ENCODE assay signal across 1 cellular context in the genomic region with DNA sequence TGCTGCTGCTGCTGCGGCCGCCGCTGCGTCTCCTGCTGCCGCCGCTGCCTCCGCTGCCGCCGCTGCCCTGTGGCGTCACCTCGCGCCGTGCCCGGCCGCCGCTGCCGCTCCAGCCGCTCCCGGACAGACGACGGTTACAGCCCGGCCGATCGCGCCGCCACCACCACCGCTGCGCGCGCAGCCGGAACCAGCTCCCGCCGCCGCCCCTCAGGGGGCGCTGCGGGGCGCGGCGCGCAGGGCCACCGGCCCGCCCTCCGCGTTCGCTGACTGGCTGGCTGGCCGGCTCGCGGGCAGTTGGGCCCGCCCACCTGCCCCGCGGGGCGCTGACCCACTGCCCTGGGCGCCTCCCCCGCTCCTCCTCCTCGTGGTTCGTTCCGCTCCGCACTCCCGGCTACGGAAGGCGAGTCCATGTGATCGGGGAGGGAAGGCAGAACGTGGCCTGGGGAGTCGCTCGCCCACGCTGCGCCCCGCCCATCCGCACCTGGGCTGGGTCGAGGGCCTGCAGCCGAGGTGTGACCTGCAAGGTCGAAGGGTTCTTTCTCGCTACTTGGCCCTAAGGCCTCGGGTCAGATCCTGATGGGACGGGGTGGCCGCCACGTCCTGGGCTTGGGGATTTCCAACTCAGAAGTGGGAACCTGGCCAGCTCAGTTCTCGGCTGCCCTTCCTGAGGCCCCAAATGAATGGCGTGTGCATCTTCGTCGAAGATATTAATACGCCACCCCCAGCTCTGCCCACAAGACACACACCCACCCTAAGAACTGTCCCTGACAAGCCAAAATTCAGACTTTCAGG.
TF ChIP-seq lines count a peak whose summit lies in the region.

A gene (minus strand): TSS at position 185 of the 792 bp plus-strand sequence. CDS start 19,303 bp downstream, outside the sequence.

TF ChIP-seq in HEK293, 187 proteins besides CTCF, POLR2A, EP300 and RAD21 (continued from another document and continues in another):
- TF ChIP-seq, protein P1, sequence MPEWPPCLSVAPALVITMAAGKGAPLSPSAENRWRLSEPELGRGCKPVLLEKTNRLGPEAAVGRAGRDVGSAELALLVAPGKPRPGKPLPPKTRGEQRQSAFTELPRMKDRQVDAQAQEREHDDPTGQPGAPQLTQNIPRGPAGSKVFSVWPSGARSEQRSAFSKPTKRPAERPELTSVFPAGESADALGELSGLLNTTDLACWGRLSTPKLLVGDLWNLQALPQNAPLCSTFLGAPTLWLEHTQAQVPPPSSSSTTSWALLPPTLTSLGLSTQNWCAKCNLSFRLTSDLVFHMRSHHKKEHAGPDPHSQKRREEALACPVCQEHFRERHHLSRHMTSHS (tag by site-specific recombination; IDR thresholded peaks at IDR 0.05) = no peak
- TF ChIP-seq ZNF530 (tag by site-specific recombination; IDR thresholded peaks at IDR 0.05; ENCODE audit: low read depth) = no peak
- peak; percentile 91 for TF ChIP-seq ZBTB7A (tag by site-specific recombination; IDR thresholded peaks at IDR 0.05; ENCODE audit: low read depth)
- TF ChIP-seq BCL11B (tag by site-specific recombination; IDR thresholded peaks at IDR 0.05; ENCODE audit: low read depth) = peak; percentile 96
- no peak for TF ChIP-seq ZSCAN16 (tag by site-specific recombination; IDR thresholded peaks at IDR 0.05)
- TF ChIP-seq ZNF239 (tag by site-specific recombination; IDR thresholded peaks at IDR 0.05) = no peak
- peak; percentile 61; the same call in 1 of the 2 replicates for TF ChIP-seq ZNF394 (tag by site-specific recombination; IDR thresholded peaks at IDR 0.05; ENCODE audit: borderline replicate concordance)
- TF ChIP-seq ZNF654 (tag by site-specific recombination; IDR thresholded peaks at IDR 0.05; ENCODE audit: low read depth) = no peak
- TF ChIP-seq ZNF560 (tag by site-specific recombination; IDR thresholded peaks at IDR 0.05; ENCODE audit: borderline replicate concordance) = no peak
- TF ChIP-seq ZNF169 (tag by site-specific recombination; IDR thresholded peaks at IDR 0.05) = no peak
- TF ChIP-seq KLF10 (tag by site-specific recombination; IDR thresholded peaks at IDR 0.05) = peak; percentile 68; the same call in 1 of the 2 replicates
- no peak for TF ChIP-seq ZNF214 (tag by site-specific recombination; IDR thresholded peaks at IDR 0.05; ENCODE audit: borderline replicate concordance)
- TF ChIP-seq IKZF3 (tag by site-specific recombination; IDR thresholded peaks at IDR 0.05) = peak; percentile 57; the same call in 1 of the 2 replicates
- TF ChIP-seq KLF16 (tag by site-specific recombination; IDR thresholded peaks at IDR 0.05) = peak; percentile 96
- TF ChIP-seq, protein P2, sequence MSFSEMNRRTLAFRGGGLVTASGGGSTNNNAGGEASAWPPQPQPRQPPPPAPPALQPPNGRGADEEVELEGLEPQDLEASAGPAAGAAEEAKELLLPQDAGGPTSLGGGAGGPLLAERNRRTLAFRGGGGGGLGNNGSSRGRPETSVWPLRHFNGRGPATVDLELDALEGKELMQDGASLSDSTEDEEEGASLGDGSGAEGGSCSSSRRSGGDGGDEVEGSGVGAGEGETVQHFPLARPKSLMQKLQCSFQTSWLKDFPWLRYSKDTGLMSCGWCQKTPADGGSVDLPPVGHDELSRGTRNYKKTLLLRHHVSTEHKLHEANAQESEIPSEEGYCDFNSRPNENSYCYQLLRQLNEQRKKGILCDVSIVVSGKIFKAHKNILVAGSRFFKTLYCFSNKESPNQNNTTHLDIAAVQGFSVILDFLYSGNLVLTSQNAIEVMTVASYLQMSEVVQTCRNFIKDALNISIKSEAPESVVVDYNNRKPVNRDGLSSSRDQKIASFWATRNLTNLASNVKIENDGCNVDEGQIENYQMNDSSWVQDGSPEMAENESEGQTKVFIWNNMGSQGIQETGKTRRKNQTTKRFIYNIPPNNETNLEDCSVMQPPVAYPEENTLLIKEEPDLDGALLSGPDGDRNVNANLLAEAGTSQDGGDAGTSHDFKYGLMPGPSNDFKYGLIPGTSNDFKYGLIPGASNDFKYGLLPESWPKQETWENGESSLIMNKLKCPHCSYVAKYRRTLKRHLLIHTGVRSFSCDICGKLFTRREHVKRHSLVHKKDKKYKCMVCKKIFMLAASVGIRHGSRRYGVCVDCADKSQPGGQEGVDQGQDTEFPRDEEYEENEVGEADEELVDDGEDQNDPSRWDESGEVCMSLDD (tag by site-specific recombination; IDR thresholded peaks at IDR 0.05) = peak; percentile 93
- no peak for TF ChIP-seq MYNN (tag by site-specific recombination; IDR thresholded peaks at IDR 0.05; ENCODE audit: borderline replicate concordance)
- peak; percentile 98 for TF ChIP-seq BCL11A (tag by site-specific recombination; IDR thresholded peaks at IDR 0.05; ENCODE audit: low read depth)
- TF ChIP-seq ZNF677 (tag by site-specific recombination; IDR thresholded peaks at IDR 0.05) = peak; percentile 49; the same call in 1 of the 2 replicates
- TF ChIP-seq ZNF777 (tag by site-specific recombination; IDR thresholded peaks at IDR 0.05; ENCODE audit: borderline replicate concordance) = no peak
- TF ChIP-seq MEIS1 (CRISPR knock-in tag; IDR thresholded peaks at IDR 0.05; ENCODE audit: borderline replicate concordance) = no peak
- no peak for TF ChIP-seq OVOL3 (tag by site-specific recombination; IDR thresholded peaks at IDR 0.05)
- TF ChIP-seq ZNF670 (tag by site-specific recombination; IDR thresholded peaks at IDR 0.05; ENCODE audit: low read depth) = no peak
- TF ChIP-seq, protein P3, sequence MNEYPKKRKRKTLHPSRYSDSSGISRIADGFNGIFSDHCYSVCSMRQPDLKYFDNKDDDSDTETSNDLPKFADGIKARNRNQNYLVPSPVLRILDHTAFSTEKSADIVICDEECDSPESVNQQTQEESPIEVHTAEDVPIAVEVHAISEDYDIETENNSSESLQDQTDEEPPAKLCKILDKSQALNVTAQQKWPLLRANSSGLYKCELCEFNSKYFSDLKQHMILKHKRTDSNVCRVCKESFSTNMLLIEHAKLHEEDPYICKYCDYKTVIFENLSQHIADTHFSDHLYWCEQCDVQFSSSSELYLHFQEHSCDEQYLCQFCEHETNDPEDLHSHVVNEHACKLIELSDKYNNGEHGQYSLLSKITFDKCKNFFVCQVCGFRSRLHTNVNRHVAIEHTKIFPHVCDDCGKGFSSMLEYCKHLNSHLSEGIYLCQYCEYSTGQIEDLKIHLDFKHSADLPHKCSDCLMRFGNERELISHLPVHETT (tag by site-specific recombination; IDR thresholded peaks at IDR 0.05) = peak; percentile 37; the same call in 1 of the 2 replicates
- no peak for TF ChIP-seq ZNF785 (tag by site-specific recombination; IDR thresholded peaks at IDR 0.05)
- TF ChIP-seq ZFP69B (tag by site-specific recombination; IDR thresholded peaks at IDR 0.05) = peak; percentile 62
- peak; percentile 77 for TF ChIP-seq GLIS1 (tag by site-specific recombination; IDR thresholded peaks at IDR 0.05)
- TF ChIP-seq, protein P4, sequence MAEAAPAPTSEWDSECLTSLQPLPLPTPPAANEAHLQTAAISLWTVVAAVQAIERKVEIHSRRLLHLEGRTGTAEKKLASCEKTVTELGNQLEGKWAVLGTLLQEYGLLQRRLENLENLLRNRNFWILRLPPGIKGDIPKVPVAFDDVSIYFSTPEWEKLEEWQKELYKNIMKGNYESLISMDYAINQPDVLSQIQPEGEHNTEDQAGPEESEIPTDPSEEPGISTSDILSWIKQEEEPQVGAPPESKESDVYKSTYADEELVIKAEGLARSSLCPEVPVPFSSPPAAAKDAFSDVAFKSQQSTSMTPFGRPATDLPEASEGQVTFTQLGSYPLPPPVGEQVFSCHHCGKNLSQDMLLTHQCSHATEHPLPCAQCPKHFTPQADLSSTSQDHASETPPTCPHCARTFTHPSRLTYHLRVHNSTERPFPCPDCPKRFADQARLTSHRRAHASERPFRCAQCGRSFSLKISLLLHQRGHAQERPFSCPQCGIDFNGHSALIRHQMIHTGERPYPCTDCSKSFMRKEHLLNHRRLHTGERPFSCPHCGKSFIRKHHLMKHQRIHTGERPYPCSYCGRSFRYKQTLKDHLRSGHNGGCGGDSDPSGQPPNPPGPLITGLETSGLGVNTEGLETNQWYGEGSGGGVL (tag by site-specific recombination; IDR thresholded peaks at IDR 0.05) = peak; percentile 56; the same call in 1 of the 2 replicates
- TF ChIP-seq, protein P5, sequence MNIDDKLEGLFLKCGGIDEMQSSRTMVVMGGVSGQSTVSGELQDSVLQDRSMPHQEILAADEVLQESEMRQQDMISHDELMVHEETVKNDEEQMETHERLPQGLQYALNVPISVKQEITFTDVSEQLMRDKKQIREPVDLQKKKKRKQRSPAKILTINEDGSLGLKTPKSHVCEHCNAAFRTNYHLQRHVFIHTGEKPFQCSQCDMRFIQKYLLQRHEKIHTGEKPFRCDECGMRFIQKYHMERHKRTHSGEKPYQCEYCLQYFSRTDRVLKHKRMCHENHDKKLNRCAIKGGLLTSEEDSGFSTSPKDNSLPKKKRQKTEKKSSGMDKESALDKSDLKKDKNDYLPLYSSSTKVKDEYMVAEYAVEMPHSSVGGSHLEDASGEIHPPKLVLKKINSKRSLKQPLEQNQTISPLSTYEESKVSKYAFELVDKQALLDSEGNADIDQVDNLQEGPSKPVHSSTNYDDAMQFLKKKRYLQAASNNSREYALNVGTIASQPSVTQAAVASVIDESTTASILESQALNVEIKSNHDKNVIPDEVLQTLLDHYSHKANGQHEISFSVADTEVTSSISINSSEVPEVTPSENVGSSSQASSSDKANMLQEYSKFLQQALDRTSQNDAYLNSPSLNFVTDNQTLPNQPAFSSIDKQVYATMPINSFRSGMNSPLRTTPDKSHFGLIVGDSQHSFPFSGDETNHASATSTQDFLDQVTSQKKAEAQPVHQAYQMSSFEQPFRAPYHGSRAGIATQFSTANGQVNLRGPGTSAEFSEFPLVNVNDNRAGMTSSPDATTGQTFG (tag by site-specific recombination; IDR thresholded peaks at IDR 0.05; ENCODE audit: borderline replicate concordance) = no peak
- no peak for TF ChIP-seq ZNF37A (tag by site-specific recombination; IDR thresholded peaks at IDR 0.05)
- TF ChIP-seq, protein P6, sequence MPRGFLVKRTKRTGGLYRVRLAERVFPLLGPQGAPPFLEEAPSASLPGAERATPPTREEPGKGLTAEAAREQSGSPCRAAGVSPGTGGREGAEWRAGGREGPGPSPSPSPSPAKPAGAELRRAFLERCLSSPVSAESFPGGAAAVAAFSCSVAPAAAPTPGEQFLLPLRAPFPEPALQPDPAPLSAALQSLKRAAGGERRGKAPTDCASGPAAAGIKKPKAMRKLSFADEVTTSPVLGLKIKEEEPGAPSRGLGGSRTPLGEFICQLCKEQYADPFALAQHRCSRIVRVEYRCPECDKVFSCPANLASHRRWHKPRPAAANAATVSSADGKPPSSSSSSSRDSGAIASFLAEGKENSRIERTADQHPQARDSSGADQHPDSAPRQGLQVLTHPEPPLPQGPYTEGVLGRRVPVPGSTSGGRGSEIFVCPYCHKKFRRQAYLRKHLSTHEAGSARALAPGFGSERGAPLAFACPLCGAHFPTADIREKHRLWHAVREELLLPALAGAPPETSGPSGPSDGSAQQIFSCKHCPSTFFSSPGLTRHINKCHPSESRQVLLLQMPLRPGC (tag by site-specific recombination; IDR thresholded peaks at IDR 0.05) = peak; percentile 73
- TF ChIP-seq ZNF544 (tag by site-specific recombination; IDR thresholded peaks at IDR 0.05) = no peak
- TF ChIP-seq REPIN1 (tag by site-specific recombination; IDR thresholded peaks at IDR 0.05; ENCODE audit: low read depth) = no peak
- no peak for TF ChIP-seq ZNF776 (tag by site-specific recombination; IDR thresholded peaks at IDR 0.05; ENCODE audit: borderline replicate concordance)
- no peak for TF ChIP-seq GLI2 (tag by site-specific recombination; IDR thresholded peaks at IDR 0.05; ENCODE audit: borderline replicate concordance, low read depth)
- TF ChIP-seq, protein P7, sequence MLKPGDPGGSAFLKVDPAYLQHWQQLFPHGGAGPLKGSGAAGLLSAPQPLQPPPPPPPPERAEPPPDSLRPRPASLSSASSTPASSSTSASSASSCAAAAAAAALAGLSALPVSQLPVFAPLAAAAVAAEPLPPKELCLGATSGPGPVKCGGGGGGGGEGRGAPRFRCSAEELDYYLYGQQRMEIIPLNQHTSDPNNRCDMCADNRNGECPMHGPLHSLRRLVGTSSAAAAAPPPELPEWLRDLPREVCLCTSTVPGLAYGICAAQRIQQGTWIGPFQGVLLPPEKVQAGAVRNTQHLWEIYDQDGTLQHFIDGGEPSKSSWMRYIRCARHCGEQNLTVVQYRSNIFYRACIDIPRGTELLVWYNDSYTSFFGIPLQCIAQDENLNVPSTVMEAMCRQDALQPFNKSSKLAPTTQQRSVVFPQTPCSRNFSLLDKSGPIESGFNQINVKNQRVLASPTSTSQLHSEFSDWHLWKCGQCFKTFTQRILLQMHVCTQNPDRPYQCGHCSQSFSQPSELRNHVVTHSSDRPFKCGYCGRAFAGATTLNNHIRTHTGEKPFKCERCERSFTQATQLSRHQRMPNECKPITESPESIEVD (tag by site-specific recombination; IDR thresholded peaks at IDR 0.05) = no peak
- TF ChIP-seq ZNF791 (tag by site-specific recombination; IDR thresholded peaks at IDR 0.05) = no peak
- TF ChIP-seq ZBTB21 (tag by site-specific recombination; IDR thresholded peaks at IDR 0.05) = no peak
- peak; percentile 70; the same call in 1 of the 2 replicates for TF ChIP-seq ZNF76 (tag by site-specific recombination; IDR thresholded peaks at IDR 0.05; ENCODE audit: borderline replicate concordance, low read depth)
- TF ChIP-seq, protein P8, sequence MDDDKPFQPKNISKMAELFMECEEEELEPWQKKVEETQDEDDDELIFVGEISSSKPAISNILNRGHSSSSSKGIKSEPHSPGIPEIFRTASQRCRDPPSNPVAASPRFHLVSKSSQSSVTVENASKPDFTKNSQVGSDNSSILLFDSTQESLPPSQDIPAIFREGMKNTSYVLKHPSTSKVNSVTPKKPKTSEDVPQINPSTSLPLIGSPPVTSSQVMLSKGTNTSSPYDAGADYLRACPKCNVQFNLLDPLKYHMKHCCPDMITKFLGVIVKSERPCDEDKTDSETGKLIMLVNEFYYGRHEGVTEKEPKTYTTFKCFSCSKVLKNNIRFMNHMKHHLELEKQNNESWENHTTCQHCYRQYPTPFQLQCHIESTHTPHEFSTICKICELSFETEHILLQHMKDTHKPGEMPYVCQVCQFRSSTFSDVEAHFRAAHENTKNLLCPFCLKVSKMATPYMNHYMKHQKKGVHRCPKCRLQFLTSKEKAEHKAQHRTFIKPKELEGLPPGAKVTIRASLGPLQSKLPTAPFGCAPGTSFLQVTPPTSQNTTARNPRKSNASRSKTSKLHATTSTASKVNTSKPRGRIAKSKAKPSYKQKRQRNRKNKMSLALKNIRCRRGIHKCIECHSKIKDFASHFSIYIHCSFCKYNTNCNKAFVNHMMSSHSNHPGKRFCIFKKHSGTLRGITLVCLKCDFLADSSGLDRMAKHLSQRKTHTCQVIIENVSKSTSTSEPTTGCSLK (tag by site-specific recombination; IDR thresholded peaks at IDR 0.05) = no peak
- TF ChIP-seq SP2 (tag by site-specific recombination; IDR thresholded peaks at IDR 0.05) = peak; percentile 81
- TF ChIP-seq ZNF747 (tag by site-specific recombination; IDR thresholded peaks at IDR 0.05) = no peak
- TF ChIP-seq ZNF2 (tag by site-specific recombination; IDR thresholded peaks at IDR 0.05) = peak; percentile 70; the same call in 1 of the 2 replicates
- peak; percentile 96 for TF ChIP-seq ZBTB17 (tag by site-specific recombination; IDR thresholded peaks at IDR 0.05)
